ENCODE assay signal across 2 cellular contexts in the genomic region with DNA sequence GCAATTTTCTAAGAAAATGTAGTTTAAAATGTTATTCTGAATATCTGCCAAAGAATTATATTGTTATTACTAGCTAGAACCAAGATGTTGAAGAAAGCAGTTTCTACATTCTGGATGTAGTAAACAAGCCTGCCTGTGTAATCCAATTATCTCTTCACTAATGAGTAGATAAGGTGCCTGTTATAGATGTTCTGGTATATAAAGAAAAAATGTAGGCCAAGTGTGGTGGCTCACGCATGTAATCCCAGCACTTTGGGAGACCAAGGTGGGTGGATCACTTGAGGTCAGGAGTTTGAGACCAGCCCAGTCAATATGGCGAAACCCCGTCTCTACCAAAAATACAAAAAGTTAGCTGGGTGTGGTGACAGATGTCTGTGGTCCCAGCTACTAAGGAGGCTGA.
TF ChIP-seq lines count a peak whose summit lies in the region.

No MANE protein-coding gene starts in this region.

TF ChIP-seq in HepG2, 621 proteins besides CTCF, POLR2A, EP300 and RAD21:
- TF ChIP-seq PTBP1 (IDR thresholded peaks at IDR 0.05; ENCODE audit: low read depth, low read length, poor library complexity, severe bottlenecking), result no peak
- TF ChIP-seq, protein P1, sequence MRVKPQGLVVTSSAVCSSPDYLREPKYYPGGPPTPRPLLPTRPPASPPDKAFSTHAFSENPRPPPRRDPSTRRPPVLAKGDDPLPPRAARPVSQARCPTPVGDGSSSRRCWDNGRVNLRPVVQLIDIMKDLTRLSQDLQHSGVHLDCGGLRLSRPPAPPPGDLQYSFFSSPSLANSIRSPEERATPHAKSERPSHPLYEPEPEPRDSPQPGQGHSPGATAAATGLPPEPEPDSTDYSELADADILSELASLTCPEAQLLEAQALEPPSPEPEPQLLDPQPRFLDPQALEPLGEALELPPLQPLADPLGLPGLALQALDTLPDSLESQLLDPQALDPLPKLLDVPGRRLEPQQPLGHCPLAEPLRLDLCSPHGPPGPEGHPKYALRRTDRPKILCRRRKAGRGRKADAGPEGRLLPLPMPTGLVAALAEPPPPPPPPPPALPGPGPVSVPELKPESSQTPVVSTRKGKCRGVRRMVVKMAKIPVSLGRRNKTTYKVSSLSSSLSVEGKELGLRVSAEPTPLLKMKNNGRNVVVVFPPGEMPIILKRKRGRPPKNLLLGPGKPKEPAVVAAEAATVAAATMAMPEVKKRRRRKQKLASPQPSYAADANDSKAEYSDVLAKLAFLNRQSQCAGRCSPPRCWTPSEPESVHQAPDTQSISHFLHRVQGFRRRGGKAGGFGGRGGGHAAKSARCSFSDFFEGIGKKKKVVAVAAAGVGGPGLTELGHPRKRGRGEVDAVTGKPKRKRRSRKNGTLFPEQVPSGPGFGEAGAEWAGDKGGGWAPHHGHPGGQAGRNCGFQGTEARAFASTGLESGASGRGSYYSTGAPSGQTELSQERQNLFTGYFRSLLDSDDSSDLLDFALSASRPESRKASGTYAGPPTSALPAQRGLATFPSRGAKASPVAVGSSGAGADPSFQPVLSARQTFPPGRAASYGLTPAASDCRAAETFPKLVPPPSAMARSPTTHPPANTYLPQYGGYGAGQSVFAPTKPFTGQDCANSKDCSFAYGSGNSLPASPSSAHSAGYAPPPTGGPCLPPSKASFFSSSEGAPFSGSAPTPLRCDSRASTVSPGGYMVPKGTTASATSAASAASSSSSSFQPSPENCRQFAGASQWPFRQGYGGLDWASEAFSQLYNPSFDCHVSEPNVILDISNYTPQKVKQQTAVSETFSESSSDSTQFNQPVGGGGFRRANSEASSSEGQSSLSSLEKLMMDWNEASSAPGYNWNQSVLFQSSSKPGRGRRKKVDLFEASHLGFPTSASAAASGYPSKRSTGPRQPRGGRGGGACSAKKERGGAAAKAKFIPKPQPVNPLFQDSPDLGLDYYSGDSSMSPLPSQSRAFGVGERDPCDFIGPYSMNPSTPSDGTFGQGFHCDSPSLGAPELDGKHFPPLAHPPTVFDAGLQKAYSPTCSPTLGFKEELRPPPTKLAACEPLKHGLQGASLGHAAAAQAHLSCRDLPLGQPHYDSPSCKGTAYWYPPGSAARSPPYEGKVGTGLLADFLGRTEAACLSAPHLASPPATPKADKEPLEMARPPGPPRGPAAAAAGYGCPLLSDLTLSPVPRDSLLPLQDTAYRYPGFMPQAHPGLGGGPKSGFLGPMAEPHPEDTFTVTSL (CRISPR knock-in tag; IDR thresholded peaks at IDR 0.05; ENCODE audit: borderline replicate concordance), result no peak
- TF ChIP-seq, protein P2, sequence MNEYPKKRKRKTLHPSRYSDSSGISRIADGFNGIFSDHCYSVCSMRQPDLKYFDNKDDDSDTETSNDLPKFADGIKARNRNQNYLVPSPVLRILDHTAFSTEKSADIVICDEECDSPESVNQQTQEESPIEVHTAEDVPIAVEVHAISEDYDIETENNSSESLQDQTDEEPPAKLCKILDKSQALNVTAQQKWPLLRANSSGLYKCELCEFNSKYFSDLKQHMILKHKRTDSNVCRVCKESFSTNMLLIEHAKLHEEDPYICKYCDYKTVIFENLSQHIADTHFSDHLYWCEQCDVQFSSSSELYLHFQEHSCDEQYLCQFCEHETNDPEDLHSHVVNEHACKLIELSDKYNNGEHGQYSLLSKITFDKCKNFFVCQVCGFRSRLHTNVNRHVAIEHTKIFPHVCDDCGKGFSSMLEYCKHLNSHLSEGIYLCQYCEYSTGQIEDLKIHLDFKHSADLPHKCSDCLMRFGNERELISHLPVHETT (CRISPR knock-in tag; conservative IDR thresholded peaks at IDR 0.05), result no peak
- peak; percentile 57 for TF ChIP-seq RBM22 (optimal IDR thresholded peaks at IDR 0.05; ENCODE audit: low read length)
- TF ChIP-seq NONO (IDR thresholded peaks at IDR 0.05), result no peak
- TF ChIP-seq NONO (CRISPR knock-in tag; conservative IDR thresholded peaks at IDR 0.05), result no peak
- no peak for TF ChIP-seq POGZ (CRISPR knock-in tag; IDR thresholded peaks at IDR 0.05)
- no peak for TF ChIP-seq REL (CRISPR knock-in tag; conservative IDR thresholded peaks at IDR 0.05)
- no peak for TF ChIP-seq NFE2L2 (IDR thresholded peaks at IDR 0.05; ENCODE audit: low read length)
TF ChIP-seq in HepG2: peak in this region for 1.

TF ChIP-seq in SK-N-SH, 30 proteins besides CTCF, POLR2A, EP300 and RAD21:
- TF ChIP-seq EZH2phosphoT487 (IDR thresholded peaks at IDR 0.05; ENCODE audit: borderline replicate concordance, low read depth) (no peak), GATA2 (CRISPR knock-in tag; IDR thresholded peaks at IDR 0.05) (peak; percentile 43; the same call in 1 of the 2 replicates), MXI1 (IDR thresholded peaks at IDR 0.05; ENCODE audit: low read depth, low read length) (no peak), SMC3 (IDR thresholded peaks at IDR 0.05; ENCODE audit: low read depth, low read length) (no peak)
TF ChIP-seq in SK-N-SH: peak in this region for 1.
